In the genomic region with DNA sequence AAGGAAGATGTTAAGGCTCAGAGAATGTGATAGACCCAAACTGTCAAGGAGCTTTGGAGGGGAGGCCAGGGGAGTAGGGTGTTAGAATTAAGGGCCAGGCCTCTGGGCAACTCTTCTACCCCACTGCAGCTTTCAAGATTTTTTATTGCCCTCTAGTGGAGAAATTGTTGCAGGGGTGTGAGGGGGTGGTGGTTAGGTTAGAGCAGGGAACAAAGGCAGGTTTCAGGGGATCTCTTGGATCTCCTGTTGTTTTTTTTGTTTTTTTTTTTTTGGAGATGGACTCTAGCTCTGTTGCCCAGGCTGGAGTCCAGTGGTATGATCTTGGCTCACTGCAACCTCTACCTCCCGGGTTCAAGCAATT, we compare ENCODE assay signal across 9 cellular contexts. TPM values are rescaled to one million over a fixed set of nuclear protein-coding genes. Genes with fewer than 3 reads are reported as not detected.
DNase-seq lines count a peak whose midpoint lies in the region; ATAC-seq and TF ChIP-seq lines count a peak whose summit lies in the region.
"Had no signal": no experiment of that assay in that cellular context is flagged by ENCODE, and none has a peak within 500 bp of the region (broad histone marks: within the 10 kb centered on the region; RNA-seq: fewer than 3 reads in every experiment).

No MANE protein-coding gene starts in this region.

- peaks cover 21% of the 10 kb centered on the region for H3K4me1 Mint-ChIP-seq in activated CD8-positive, alpha-beta T cell treated with anti-CD3 and anti-CD28 coated beads, Interleukin-2, amount 10 ng/mL, durations not matched to agents 7 days and 5 days (ENCODE audit: low read depth)
- peaks cover 25% of the 10 kb centered on the region for H3K4me1 Mint-ChIP-seq in neural crest cell

- WGBS in IMR-90 (ENCODE audit: extremely low coverage in 2 of 2, insufficient read length in 1 of 2), 2 experiments = no CpG with 5 or more reads among the region's 1 CpG

- H3K56ac ChIP-seq in IMR-90 (ENCODE audit: extremely low read depth, insufficient read depth, low read length) = no peak overlapping the region

- POLR2A ChIA-PET in IMR-90 (lab: Charles Lee; ENCODE audit: unreplicated experiment) = interaction anchor here (0.5 kb wide), 1 partner anchor 9 kb away, joined by 4 read pairs; no protein-coding TSS in a partner anchor
- POLR2A ChIA-PET in activated CD8-positive, alpha-beta T cell treated with anti-CD3 and anti-CD28 coated beads, Interleukin-2, amount 10 ng/mL, durations not matched to agents 7 days and 5 days (lab: Charles Lee) = no interaction called here

- H3K9ac ChIP-seq in IMR-90 (ENCODE audit: low read depth, low read length) = no peak overlapping the region

- intact Hi-C loops in IMR-90 (cut with micrococcal nuclease) = no loop called here

- H3K4me2 ChIP-seq in IMR-90 (ENCODE audit: low read depth, low read length) = no peak overlapping the region

- H3K23ac ChIP-seq in IMR-90 (ENCODE audit: low read depth, low read length) = no peak overlapping the region

- no peak overlapping the region for H3K14ac ChIP-seq in IMR-90 (replicated peaks; ENCODE audit: low read depth, low read length)

- in situ Hi-C loops in IMR-90 (cut with MboI; ENCODE audit: low sequenced_read_pairs) = no loop called here

- TF ChIP-seq POLR2A in IMR-90 (IDR thresholded peaks at IDR 0.05; ENCODE audit: low read depth, low read length) = no peak

- no peak overlapping the region for H3K4me3 Mint-ChIP-seq in activated CD8-positive, alpha-beta T cell treated with anti-CD3 and anti-CD28 coated beads, Interleukin-2, amount 10 ng/mL, durations not matched to agents 7 days and 5 days
- peak overlapping the region; percentile 95 for H3K4me3 Mint-ChIP-seq in neural crest cell

- peaks cover 4% of the 10 kb centered on the region; the same call in 1 of the 2 replicates for H3K4me1 ChIP-seq in IMR-90 (ENCODE audit: control insufficient read depth, insufficient read depth, low read length)

- CTCF ChIA-PET in IMR-90 (lab: Yijun Ruan, JAX) = interaction anchor here (1.1 kb wide), 1 partner anchor 45 kb away, joined by 3 read pairs; no protein-coding TSS in a partner anchor
- CTCF ChIA-PET in activated CD8-positive, alpha-beta T cell treated with anti-CD3 and anti-CD28 coated beads, Interleukin-2, amount 10 ng/mL, durations not matched to agents 7 days and 5 days (lab: Charles Lee) = interaction anchor here (0.7 to 2.7 kb wide), 16 partner anchors 9 to 819 kb away, joined by 3 to 21 read pairs (median 4); a partner anchor contains a TSS

- no peak overlapping the region for H4K8ac ChIP-seq in IMR-90 (ENCODE audit: low read depth in 2 of 2, low read length in 2 of 2)

- no peaks in the 10 kb centered on the region for H3K9me3 Mint-ChIP-seq in activated CD8-positive, alpha-beta T cell treated with anti-CD3 and anti-CD28 coated beads, Interleukin-2, amount 10 ng/mL, durations not matched to agents 7 days and 5 days (ENCODE audit: insufficient read depth)
- H3K9me3 Mint-ChIP-seq in neural crest cell = no peaks in the 10 kb centered on the region

- no peak overlapping the region for H2AK9ac ChIP-seq in IMR-90 (replicated peaks; ENCODE audit: low read depth, low read length, poor library complexity)

- no peak overlapping the region for H3K4me3 ChIP-seq in IMR-90 (ENCODE audit: insufficient read depth, low read depth, low read length)
- H3K4me3 ChIP-seq: BLaER1 treated with 17β-estradiol and CSF1 and Interleukin-3, amounts not matched to agents 10 nM and 100 nM had no signal

- no peak overlapping the region for H2BK5ac ChIP-seq in IMR-90 (ENCODE audit: low read depth, low read length, poor library complexity, severe bottlenecking)

- peak; percentile 3 for DNase-seq in NCI-H345 (lab: John Stamatoyannopoulos, UW)
- DNase-seq in NCI-H345 treated with DMSO at 0.1 percent for 48 hours (lab: John Stamatoyannopoulos, UW; ENCODE audit: unreplicated experiment) = no peak
- DNase-seq in IMR-90 = no peak
- peak; percentile 48 for DNase-seq in activated CD8-positive, alpha-beta T cell treated with anti-CD3 and anti-CD28 coated beads, Interleukin-2, amount 10 ng/mL, durations not matched to agents 7 days and 5 days
- no peak for DNase-seq in neural crest cell (ENCODE audit: low read depth, low spot score)
- DNase-seq in NCI-H187 treated with DMSO at 0.1 percent for 48 hours (lab: John Stamatoyannopoulos, UW) = no peak
- DNase-seq in stimulated activated CD4-positive, alpha-beta T cell treated with anti-CD3 and anti-CD28 coated beads, Interleukin-4, amount 100 ng/mL, for 4 hours = no peak
- DNase-seq in HCEC 1CT = no peak

- dilution Hi-C loops in IMR-90 (cut with HindIII; ENCODE audit: low sequenced_read_pairs, unreplicated experiment) = no loop called here

- H4K91ac ChIP-seq in IMR-90 (ENCODE audit: insufficient read depth, low read depth, low read length) = no peak overlapping the region

- no peak for TF ChIP-seq RAD21 in IMR-90 (IDR thresholded peaks at IDR 0.05; ENCODE audit: low read length)

- H3K79me1 ChIP-seq in IMR-90 (ENCODE audit: low read depth in 1 of 2, low read length in 2 of 2) = peaks cover 12 to 32% of the 10 kb centered on the region in 2 experiments

- H3K27me3 Mint-ChIP-seq in activated CD8-positive, alpha-beta T cell treated with anti-CD3 and anti-CD28 coated beads, Interleukin-2, amount 10 ng/mL, durations not matched to agents 7 days and 5 days (ENCODE audit: low read depth) = peaks cover 16% of the 10 kb centered on the region
- peaks cover 37% of the 10 kb centered on the region for H3K27me3 Mint-ChIP-seq in neural crest cell (ENCODE audit: low read depth)

- no peak overlapping the region for H2BK120ac ChIP-seq in IMR-90 (ENCODE audit: low read depth, low read length)

- no peak overlapping the region for H2BK20ac ChIP-seq in IMR-90 (ENCODE audit: low read depth, low read length)

- H3K27ac ChIP-seq in IMR-90 (ENCODE audit: insufficient read depth, low read length) = no peak overlapping the region

- H3K27me3 ChIP-seq in IMR-90 (ENCODE audit: control insufficient read depth, insufficient read depth, low read length) = peaks cover 25% of the 10 kb centered on the region
- H3K27me3 ChIP-seq: BLaER1 treated with 17β-estradiol and CSF1 and Interleukin-3, amounts not matched to agents 10 nM and 100 nM had no signal

- no peak overlapping the region for H2AK5ac ChIP-seq in IMR-90 (ENCODE audit: low read depth, low read length)

- TF ChIP-seq CTCF in IMR-90 (conservative IDR thresholded peaks at IDR 0.05; ENCODE audit: low read depth, low read length) (peak; percentile 24; the same call in 1 of the 2 replicates), neural crest cell (conservative IDR thresholded peaks at IDR 0.05) (peak; percentile 34)

- no peaks in the 10 kb centered on the region for H3K9me3 ChIP-seq in IMR-90 (ENCODE audit: control insufficient read depth, insufficient read depth, low read length)
- H3K9me3 ChIP-seq: BLaER1 treated with 17β-estradiol and CSF1 and Interleukin-3, amounts not matched to agents 10 nM and 100 nM had no signal

- no peak for ATAC-seq in IMR-90 (ENCODE audit: low read depth)
- ATAC-seq in activated CD8-positive, alpha-beta T cell treated with anti-CD3 and anti-CD28 coated beads, Interleukin-2, amount 10 ng/mL, durations not matched to agents 7 days and 5 days = no peak

- BruUV-seq in IMR-90 (replicated peaks; lab: Mats Ljungman, UMichigan) = no TSS peak

- peaks cover 23% of the 10 kb centered on the region for H4K20me1 ChIP-seq in IMR-90 (ENCODE audit: insufficient read depth, low read length)

- no peak overlapping the region for H3K4ac ChIP-seq in IMR-90 (ENCODE audit: low read depth, low read length)

- no peak overlapping the region for H2BK15ac ChIP-seq in IMR-90 (ENCODE audit: low read depth, low read length)

- H4K5ac ChIP-seq in IMR-90 (ENCODE audit: low read depth, low read length) = no peak overlapping the region

- no peak overlapping the region for H3K18ac ChIP-seq in IMR-90 (ENCODE audit: low read depth, low read length)

- peak overlapping the region; percentile 39 for H3K27ac Mint-ChIP-seq in activated CD8-positive, alpha-beta T cell treated with anti-CD3 and anti-CD28 coated beads, Interleukin-2, amount 10 ng/mL, durations not matched to agents 7 days and 5 days
- H3K27ac Mint-ChIP-seq in neural crest cell (ENCODE audit: unreplicated experiment) = no peak overlapping the region

- H2AFZ ChIP-seq in IMR-90 (replicated peaks; ENCODE audit: low read length, poor library complexity) = no peak overlapping the region

- peaks cover 8% of the 10 kb centered on the region for H3K9me1 ChIP-seq in IMR-90 (ENCODE audit: insufficient read depth, low read length)

- peaks cover 14% of the 10 kb centered on the region for H3K36me3 Mint-ChIP-seq in activated CD8-positive, alpha-beta T cell treated with anti-CD3 and anti-CD28 coated beads, Interleukin-2, amount 10 ng/mL, durations not matched to agents 7 days and 5 days (ENCODE audit: low read depth)
- no peaks in the 10 kb centered on the region for H3K36me3 Mint-ChIP-seq in neural crest cell (ENCODE audit: low read depth)

- peaks cover 14% of the 10 kb centered on the region for H3K36me3 ChIP-seq in IMR-90 (ENCODE audit: control insufficient read depth, insufficient read depth, low read length)

TF ChIP-seq in IMR-90, 13 proteins besides CTCF, POLR2A, EP300 and RAD21 (continues in another document):
- no peak for TF ChIP-seq FOS (IDR thresholded peaks at IDR 0.05; ENCODE audit: low read depth, low read length)
- TF ChIP-seq RCOR1 (IDR thresholded peaks at IDR 0.05; ENCODE audit: insufficient replicate concordance, low read length) = no peak
- no peak for TF ChIP-seq MAFK (IDR thresholded peaks at IDR 0.05; ENCODE audit: low read depth, low read length)
- TF ChIP-seq CEBPB (IDR thresholded peaks at IDR 0.05; ENCODE audit: low read depth, low read length) = no peak
- no peak for TF ChIP-seq SMC3 (IDR thresholded peaks at IDR 0.05; ENCODE audit: low read depth, low read length)
- no peak for TF ChIP-seq MAZ (IDR thresholded peaks at IDR 0.05; ENCODE audit: borderline replicate concordance, low read depth, low read length)

RNA-seq across cellular contexts. Expression of a gene that starts 1.4 kb away (rescaled TPM):
- total RNA-seq in IMR-90 (2012; rRNA removed) (443 and 475 TPM in 2 replicates), neural crest cell (124 and 125 TPM in 2 replicates)
- 364 and 377 TPM in 2 replicates for polyA plus RNA-seq in IMR-90 (2012; rRNA removed)
- 372 and 417 TPM in 2 replicates for polyA plus RNA-seq in IMR-90 (2012; cell fraction: cytosol; rRNA removed)
- polyA plus RNA-seq in IMR-90 (2012; cell fraction: nucleus; rRNA removed; ENCODE audit: low replicate concordance) = 300 and 409 TPM in 2 replicates
- total RNA-seq in activated CD8-positive, alpha-beta T cell treated with anti-CD3 and anti-CD28 coated beads, Interleukin-2, amount 10 ng/mL, durations not matched to agents 7 days and 5 days = 10 to 100 TPM; 93.2 to 95.0 TPM

RNA-seq across cellular contexts. Expression of a gene that starts 29.6 kb away (rescaled TPM):
- total RNA-seq in IMR-90 (2012; rRNA removed) = not detected in 2 replicates
- 0.27 TPM in 1 of 2 replicates, not detected in the other for polyA plus RNA-seq in IMR-90 (2012; rRNA removed)
- not detected in 2 replicates for polyA plus RNA-seq in IMR-90 (2012; cell fraction: cytosol; rRNA removed)
- polyA plus RNA-seq in IMR-90 (2012; cell fraction: nucleus; rRNA removed; ENCODE audit: low replicate concordance) = 0.11 and 0.62 TPM in 2 replicates
- under 1 TPM; 0.21 to 0.63 TPM for total RNA-seq in activated CD8-positive, alpha-beta T cell treated with anti-CD3 and anti-CD28 coated beads, Interleukin-2, amount 10 ng/mL, durations not matched to agents 7 days and 5 days
- total RNA-seq in neural crest cell = 0.35 and 0.43 TPM in 2 replicates

Comparison
In these comparisons a context has a peak if more than half of its experiments do, and no peak if none do; other contexts are left out.
1. DNase-seq: peak in NCI-H345 (single experiment) and activated CD8-positive, alpha-beta T cell treated with anti-CD3 and anti-CD28 coated beads, Interleukin-2, amount 10 ng/mL, durations not matched to agents 7 days and 5 days (single experiment); none in NCI-H345 treated with DMSO at 0.1 percent for 48 hours (single experiment), IMR-90 (single experiment), neural crest cell (single experiment), NCI-H187 treated with DMSO at 0.1 percent for 48 hours (single experiment), stimulated activated CD4-positive, alpha-beta T cell treated with anti-CD3 and anti-CD28 coated beads, Interleukin-4, amount 100 ng/mL, for 4 hours (0 of 2) and HCEC 1CT (single experiment).